Comparison of ENCODE assay signal across 15 cellular contexts in genomic region chr21:35427320-35428040, GRCh38.
DNase-seq lines count a peak whose midpoint lies in the region; ATAC-seq and TF ChIP-seq lines count a peak whose summit lies in the region.
"Had no signal": no experiment of that assay in that cellular context is flagged by ENCODE, and none has a peak within 500 bp of the region (broad histone marks: within the 10 kb centered on the region; RNA-seq: fewer than 3 reads in every experiment).

No MANE protein-coding gene starts in this region.

- peak overlapping the region; percentile 34 for H3K27ac Mint-ChIP-seq in activated T-helper 2 cell treated with anti-CD3 and anti-CD28 coated beads, Interferon-gamma antibody, Interleukin-2, Interleukin-4, amounts not matched to agents 10 μg/mL and 5 μg/mL and 100 μg/mL, durations not matched to agents 14 hours and 24 hours and 36 hours
- H3K27ac Mint-ChIP-seq: activated CD4-positive, alpha-beta T cell treated with anti-CD3 and anti-CD28 coated beads, Interleukin-2, amount 10 ng/mL, durations not matched to agents 24 days and 14 days; HFFc6; mesothelial cell of epicardium had no signal

- no peak overlapping the region for H3K4me3 ChIP-seq in heart right ventricle
- H3K4me3 ChIP-seq: transverse colon had no signal

- intact Hi-C loops in activated T-helper 2 cell treated with anti-CD3 and anti-CD28 coated beads, Interferon-gamma antibody, Interleukin-2, Interleukin-4, amounts not matched to agents 10 μg/mL and 5 μg/mL and 100 μg/mL, durations not matched to agents 14 hours and 24 hours and 36 hours (cut with micrococcal nuclease), result loop anchor here (5.0 kb wide), 1 partner anchor 100 kb away; no protein-coding TSS in a partner anchor
- intact Hi-C loops in heart right ventricle (cut with DNase I), result no loop called here
- intact Hi-C loops in sciatic nerve (cut with DNase I), result no loop called here

- peaks cover 4% of the 10 kb centered on the region for H3K36me3 Mint-ChIP-seq in activated T-helper 2 cell treated with anti-CD3 and anti-CD28 coated beads, Interferon-gamma antibody, Interleukin-2, Interleukin-4, amounts not matched to agents 10 μg/mL and 5 μg/mL and 100 μg/mL, durations not matched to agents 14 hours and 24 hours and 36 hours (ENCODE audit: low read depth)
- H3K36me3 Mint-ChIP-seq: brain had no signal

- peaks cover 23% of the 10 kb centered on the region for H3K4me1 Mint-ChIP-seq in activated T-helper 2 cell treated with anti-CD3 and anti-CD28 coated beads, Interferon-gamma antibody, Interleukin-2, Interleukin-4, amounts not matched to agents 10 μg/mL and 5 μg/mL and 100 μg/mL, durations not matched to agents 14 hours and 24 hours and 36 hours (ENCODE audit: low read depth)

- DNase-seq in GM03348 (ENCODE audit: low spot score) (peak; percentile 53), heart right ventricle (peak in 1 of 2 donors; percentile 18), sciatic nerve (ENCODE audit: low spot score) (peak; percentile 62), H4 (ENCODE audit: low spot score) (no peak), NCI-H69 (lab: John Stamatoyannopoulos, UW) (no peak)
- no peak for DNase-seq in activated T-helper 2 cell treated with anti-CD3 and anti-CD28 coated beads, Interferon-gamma antibody, Interleukin-2, Interleukin-4, amounts not matched to agents 10 μg/mL and 5 μg/mL and 100 μg/mL, durations not matched to agents 14 hours and 24 hours and 36 hours (ENCODE audit: low spot score)
- DNase-seq: activated CD4-positive, alpha-beta T cell treated with anti-CD3 and anti-CD28 coated beads, Interleukin-2, amount 10 ng/mL, durations not matched to agents 24 days and 14 days; DMS79; HFFc6; NCI-H187; NCI-H345; transverse colon had no signal

- WGBS in heart right ventricle, 2 donors, result 28 to 29% methylated on average over 9 of the region's 9 CpGs

- H3K27me3 ChIP-seq in heart right ventricle, result peaks cover 0 to 40% (median 15%) of the 10 kb centered on the region in 7 donors

- H3K9me3 ChIP-seq in heart right ventricle, result peaks cover 0 to 24% (median 6%) of the 10 kb centered on the region in 11 donors

- peak overlapping the region in 5 of 10 donors; percentile 61 to 84 (median 71) for H3K27ac ChIP-seq in heart right ventricle

- H3K36me3 ChIP-seq in heart right ventricle, result no peaks in the 10 kb centered on the region
- H3K36me3 ChIP-seq: transverse colon had no signal

- ATAC-seq in heart right ventricle, result peak in 6 of 8 donors; percentile 50 to 73 (median 62)
- peak; percentile 62 for ATAC-seq in sciatic nerve
- ATAC-seq in HG02973 (IDR thresholded peaks at IDR 0.05; ENCODE audit: unreplicated experiment), result no peak

- peaks cover 0 to 36% (median 8%) of the 10 kb centered on the region in 9 donors for H3K4me1 ChIP-seq in heart right ventricle
- H3K4me1 ChIP-seq: transverse colon had no signal

- no peak overlapping the region for H3K4me3 Mint-ChIP-seq in activated T-helper 2 cell treated with anti-CD3 and anti-CD28 coated beads, Interferon-gamma antibody, Interleukin-2, Interleukin-4, amounts not matched to agents 10 μg/mL and 5 μg/mL and 100 μg/mL, durations not matched to agents 14 hours and 24 hours and 36 hours (ENCODE audit: low read depth)
- H3K4me3 Mint-ChIP-seq: brain, mesothelial cell of epicardium had no signal

- TF ChIP-seq CTCF in heart right ventricle (IDR thresholded peaks at IDR 0.05), result no peak

- H3K27me3 Mint-ChIP-seq in activated T-helper 2 cell treated with anti-CD3 and anti-CD28 coated beads, Interferon-gamma antibody, Interleukin-2, Interleukin-4, amounts not matched to agents 10 μg/mL and 5 μg/mL and 100 μg/mL, durations not matched to agents 14 hours and 24 hours and 36 hours (ENCODE audit: low read depth), result peaks cover 5% of the 10 kb centered on the region

- peaks cover 24% of the 10 kb centered on the region for H3K9me3 Mint-ChIP-seq in activated T-helper 2 cell treated with anti-CD3 and anti-CD28 coated beads, Interferon-gamma antibody, Interleukin-2, Interleukin-4, amounts not matched to agents 10 μg/mL and 5 μg/mL and 100 μg/mL, durations not matched to agents 14 hours and 24 hours and 36 hours

Comparison
In these comparisons a context has a peak if more than half of its experiments do, and no peak if none do; other contexts are left out.
1. DNase-seq: peak in GM03348 (single experiment) and sciatic nerve (single experiment); none in activated T-helper 2 cell treated with anti-CD3 and anti-CD28 coated beads, Interferon-gamma antibody, Interleukin-2, Interleukin-4, amounts not matched to agents 10 μg/mL and 5 μg/mL and 100 μg/mL, durations not matched to agents 14 hours and 24 hours and 36 hours (single experiment), H4 (single experiment) and NCI-H69 (single experiment).